Comparison of ENCODE assay signal across 12 cellular contexts in genomic region chr11:64444838-64445441, GRCh38.
DNase-seq lines count a peak whose midpoint lies in the region; ATAC-seq, FAIRE-seq and TF ChIP-seq lines count a peak whose summit lies in the region.
"Had no signal": no experiment of that assay in that cellular context is flagged by ENCODE, and none has a peak within 500 bp of the region (broad histone marks: within the 10 kb centered on the region; RNA-seq: fewer than 3 reads in every experiment).

No MANE protein-coding gene starts in this region.

- in situ Hi-C loops in GM12878 (cut with MboI) = no loop called here

- H4K20me1 ChIP-seq in GM12878 (ENCODE audit: control insufficient read depth, insufficient read depth) (no peaks in the 10 kb centered on the region), smooth muscle cell (ENCODE audit: low read depth) (no peaks in the 10 kb centered on the region)

- peaks cover 27% of the 10 kb centered on the region for H3K4me1 ChIP-seq in GM12878 (ENCODE audit: control insufficient read depth, insufficient read depth, low read length)
- H3K4me1 ChIP-seq in mesenchymal stem cell (ENCODE audit: control insufficient read depth, insufficient read depth, low read depth, low read length) = peaks cover 14% of the 10 kb centered on the region
- peaks cover 5% of the 10 kb centered on the region for H3K4me1 ChIP-seq in smooth muscle cell (ENCODE audit: low read depth)

- CTCF ChIA-PET in GM12878 (lab: Yijun Ruan, JAX) = interaction anchor here (1.1 to 1.2 kb wide), 5 partner anchors 9 to 259 kb away, joined by 3 to 6 read pairs (median 3); no protein-coding TSS in a partner anchor

- POLR2A ChIA-PET in GM12878 (lab: Charles Lee) = no interaction called here

- BruUV-seq in GM12878 (replicated peaks; lab: Mats Ljungman, UMichigan) = no TSS peak

- H3K4me3 ChIP-seq in GM12878 = no peak overlapping the region
- no peak overlapping the region for H3K4me3 ChIP-seq in mesenchymal stem cell (ENCODE audit: insufficient read depth in 1 of 2, low read depth in 1 of 2, low read length in 2 of 2)
- no peak overlapping the region for H3K4me3 ChIP-seq in smooth muscle cell
- H3K4me3 ChIP-seq: dorsolateral prefrontal cortex, upper lobe of right lung had no signal

- H3K14ac ChIP-seq in mesenchymal stem cell (ENCODE audit: low read length in 2 of 2) = no peak overlapping the region

- no peak for TF ChIP-seq CTCF in GM12878 (IDR thresholded peaks at IDR 0.05 in 2 of 3, conservative IDR thresholded peaks at IDR 0.05 in 1 of 3; ENCODE audit: control insufficient read depth in 2 of 3, extremely low read depth in 1 of 3, insufficient read depth in 1 of 3, low read depth in 3 of 3, low read length in 3 of 3)
- TF ChIP-seq CTCF in smooth muscle cell (IDR thresholded peaks at IDR 0.05; ENCODE audit: borderline replicate concordance, insufficient read depth, poor library complexity, severe bottlenecking) = no peak

- no peak overlapping the region for H2AK5ac ChIP-seq in mesenchymal stem cell (ENCODE audit: low read length, severe bottlenecking)

- 49% methylated on average over 4 of the region's 4 CpGs for WGBS in GM12878 (ENCODE audit: insufficient coverage, insufficient replicate concordance, low lambda C conversion rate, missing lambda C conversion rate)
- WGBS in mesenchymal stem cell = 93% methylated on average over 4 of the region's 4 CpGs
- WGBS in smooth muscle cell (ENCODE audit: low lambda C conversion rate) = 86% methylated on average over 4 of the region's 4 CpGs

- H3K9me3 ChIP-seq in GM12878 (replicated peaks; ENCODE audit: control insufficient read depth, insufficient read depth, low read length) (no peaks in the 10 kb centered on the region; the same call in 2 of the 3 replicates), mesenchymal stem cell (ENCODE audit: control insufficient read depth, low read length) (no peaks in the 10 kb centered on the region), smooth muscle cell (replicated peaks; ENCODE audit: low read depth) (no peaks in the 10 kb centered on the region)
- H3K9me3 ChIP-seq: upper lobe of right lung had no signal

- H3K79me1 ChIP-seq in mesenchymal stem cell (replicated peaks; ENCODE audit: low read length, poor library complexity, severe bottlenecking) = no peaks in the 10 kb centered on the region

- H3K9ac ChIP-seq in GM12878 (ENCODE audit: control insufficient read depth, insufficient read depth, low read length) (no peak overlapping the region), mesenchymal stem cell (ENCODE audit: low read length) (no peak overlapping the region), smooth muscle cell (ENCODE audit: low read depth) (no peak overlapping the region)

- no peak overlapping the region for H3K23ac ChIP-seq in mesenchymal stem cell (ENCODE audit: low read length in 2 of 2)

- no peak overlapping the region for H4K8ac ChIP-seq in mesenchymal stem cell (ENCODE audit: low read length)

- H2BK12ac ChIP-seq in mesenchymal stem cell (ENCODE audit: low read length in 2 of 2) = no peak overlapping the region

- no peak overlapping the region for H3K18ac ChIP-seq in mesenchymal stem cell (ENCODE audit: low read depth in 1 of 2, low read length in 2 of 2)

- SMC1A ChIA-PET in GM12878 (lab: Charles Lee; ENCODE audit: uncharacterized antibody, unreplicated experiment) = interaction anchor here (1.1 to 1.6 kb wide), 2 partner anchors 24 to 45 kb away, joined by 3 to 4 read pairs; no protein-coding TSS in a partner anchor

- no peaks in the 10 kb centered on the region for H3F3A ChIP-seq in smooth muscle cell (ENCODE audit: low read depth)

- H4K91ac ChIP-seq in mesenchymal stem cell (ENCODE audit: low read length) = peak overlapping the region; percentile 52

- 0 out of 4 replicates have a peak, but pooled peaks cover 0 to under 1% of the 10 kb centered on the region in 2 experiments for H3K27me3 ChIP-seq in GM12878 (replicated peaks in 1 of 2; ENCODE audit: control insufficient read depth in 2 of 2, insufficient read depth in 2 of 2, low read length in 1 of 2)
- peaks cover 64 to 83% of the 10 kb centered on the region in 2 experiments for H3K27me3 ChIP-seq in mesenchymal stem cell (ENCODE audit: control insufficient read depth in 1 of 2, insufficient read depth in 1 of 2, low read length in 2 of 2)
- H3K27me3 ChIP-seq in smooth muscle cell (ENCODE audit: low read depth) = no peaks in the 10 kb centered on the region
- H3K27me3 ChIP-seq: dorsolateral prefrontal cortex had no signal

- no peak overlapping the region for H2BK5ac ChIP-seq in mesenchymal stem cell (ENCODE audit: low read depth, low read length, poor library complexity, severe bottlenecking)

- FAIRE-seq in GM12878 (lab: Jason Lieb, UNC) = no peak

- H3K4me2 ChIP-seq in GM12878 (ENCODE audit: control insufficient read depth, insufficient read depth) (no peak overlapping the region), mesenchymal stem cell (ENCODE audit: low read length, poor library complexity, severe bottlenecking) (no peak overlapping the region), smooth muscle cell (no peak overlapping the region)

- no peak for TF ChIP-seq POLR2A in GM12878 (IDR thresholded peaks at IDR 0.05; ENCODE audit: low read depth, low read length)

- no peak for TF ChIP-seq EP300 in GM12878 (IDR thresholded peaks at IDR 0.05; ENCODE audit: borderline replicate concordance in 1 of 2, control insufficient read depth in 1 of 2, low read depth in 2 of 2, low read length in 2 of 2)

- intact Hi-C loops in GM12878 (cut with micrococcal nuclease; ENCODE audit: unreplicated experiment) = loop anchor here (5.0 kb wide), 1 partner anchor 88 kb away; the partner anchor contains the start of gene RPS6KA4

- H2AFZ ChIP-seq in GM12878 (ENCODE audit: control insufficient read depth, low read depth, low read length) (no peak overlapping the region), mesenchymal stem cell (ENCODE audit: low read depth, low read length) (no peak overlapping the region), smooth muscle cell (ENCODE audit: low read depth) (no peak overlapping the region)

- ATAC-seq in GM12878 (no peak), HG03354 (IDR thresholded peaks at IDR 0.05; ENCODE audit: poor library complexity, severe bottlenecking, unreplicated experiment) (no peak)
- ATAC-seq: T-cell, upper lobe of right lung had no signal

- RAD21 ChIA-PET in GM12878 (lab: Charles Lee; ENCODE audit: unreplicated experiment) = interaction anchor here (0.6 kb wide), 2 partner anchors 158 to 1520 kb away, joined by 3 read pairs; no protein-coding TSS in a partner anchor

- H3K27ac ChIP-seq in GM12878 (ENCODE audit: control insufficient read depth, insufficient read depth) (no peak overlapping the region), mesenchymal stem cell (ENCODE audit: low read length, poor library complexity, severe bottlenecking) (no peak overlapping the region), smooth muscle cell (ENCODE audit: low read depth) (no peak overlapping the region)
- H3K27ac ChIP-seq: dorsolateral prefrontal cortex, upper lobe of right lung had no signal

- DNase-seq in NCI-H1105 treated with DMSO at 0.1 percent for 48 hours (lab: John Stamatoyannopoulos, UW) = peak; percentile 13
- DNase-seq in NCI-H1105 (lab: John Stamatoyannopoulos, UW) = no peak
- DNase-seq in HuH-7.5 (ENCODE audit: low spot score) = peak; percentile 27
- DNase-seq in GM12878 (ENCODE audit: low read depth, low spot score) = no peak
- peak; percentile 16 for DNase-seq in mesenchymal stem cell
- DNase-seq in DMS79 (lab: John Stamatoyannopoulos, UW) = no peak
- no peak for DNase-seq in smooth muscle cell (lab: John Stamatoyannopoulos, UW; ENCODE audit: unreplicated experiment)
- DNase-seq: NCI-H187 treated with DMSO at 0.1 percent for 48 hours had no signal

- H3K79me2 ChIP-seq in GM12878 (ENCODE audit: control insufficient read depth, insufficient read depth, low read length) (no peaks in the 10 kb centered on the region), smooth muscle cell (ENCODE audit: low read depth) (no peaks in the 10 kb centered on the region)

- no peak overlapping the region for H3K4ac ChIP-seq in mesenchymal stem cell (ENCODE audit: low read depth in 1 of 2, low read length in 2 of 2)

- no peak overlapping the region for H2BK120ac ChIP-seq in mesenchymal stem cell (ENCODE audit: low read depth, low read length)

- H3K36me3 ChIP-seq in GM12878 (ENCODE audit: control insufficient read depth in 2 of 2, insufficient read depth in 2 of 2, low read length in 1 of 2) = no peaks in the 10 kb centered on the region
- H3K36me3 ChIP-seq in mesenchymal stem cell (ENCODE audit: control insufficient read depth in 1 of 2, insufficient read depth in 2 of 2, low read depth in 1 of 2, low read length in 2 of 2) = no peaks in the 10 kb centered on the region
- H3K36me3 ChIP-seq in smooth muscle cell (ENCODE audit: low read depth) = no peaks in the 10 kb centered on the region
- H3K36me3 ChIP-seq: upper lobe of right lung had no signal

- no peak overlapping the region for H2BK15ac ChIP-seq in mesenchymal stem cell (ENCODE audit: low read depth, poor library complexity, severe bottlenecking)

- TF ChIP-seq RAD21 in GM12878 (IDR thresholded peaks at IDR 0.05; ENCODE audit: insufficient read depth, low read depth, low read length) = no peak

TF ChIP-seq in GM12878, 131 proteins besides CTCF, POLR2A, EP300 and RAD21 (continues in another document):
- TF ChIP-seq LARP7 (IDR thresholded peaks at IDR 0.05) (no peak), DPF2 (IDR thresholded peaks at IDR 0.05) (no peak), SIX5 (IDR thresholded peaks at IDR 0.05; ENCODE audit: low read depth, low read length, severe bottlenecking) (peak; percentile 62), HCFC1 (IDR thresholded peaks at IDR 0.05; ENCODE audit: low read length) (no peak)

Comparison
In these comparisons a context has a peak if more than half of its experiments do, and no peak if none do; other contexts are left out.
1. DNase-seq: peak in NCI-H1105 treated with DMSO at 0.1 percent for 48 hours (single experiment), HuH-7.5 (single experiment) and mesenchymal stem cell (single experiment); none in NCI-H1105 (single experiment), GM12878 (single experiment), DMS79 (single experiment) and smooth muscle cell (single experiment).